ENCODE assay signal across 1 cellular context in genomic region chr4:76105652-76106051, GRCh38.
TF ChIP-seq lines count a peak whose summit lies in the region.

No MANE protein-coding gene starts in this region.

TF ChIP-seq in HCT116, 20 proteins besides CTCF, POLR2A, EP300 and RAD21 (continued from another document):
- TF ChIP-seq REST (IDR thresholded peaks at IDR 0.05; ENCODE audit: low read depth) (no peak), SIN3A (IDR thresholded peaks at IDR 0.05; ENCODE audit: low read depth) (no peak), MAX (IDR thresholded peaks at IDR 0.05) (no peak), TCF7L2 (IDR thresholded peaks at IDR 0.05; ENCODE audit: borderline replicate concordance, extremely low read depth, insufficient read depth, insufficient read length) (no peak), POLR2AphosphoS5 (IDR thresholded peaks at IDR 0.05; ENCODE audit: low read depth, low read length) (no peak)
